ENCODE assay signal across 12 cellular contexts in the genomic region with DNA sequence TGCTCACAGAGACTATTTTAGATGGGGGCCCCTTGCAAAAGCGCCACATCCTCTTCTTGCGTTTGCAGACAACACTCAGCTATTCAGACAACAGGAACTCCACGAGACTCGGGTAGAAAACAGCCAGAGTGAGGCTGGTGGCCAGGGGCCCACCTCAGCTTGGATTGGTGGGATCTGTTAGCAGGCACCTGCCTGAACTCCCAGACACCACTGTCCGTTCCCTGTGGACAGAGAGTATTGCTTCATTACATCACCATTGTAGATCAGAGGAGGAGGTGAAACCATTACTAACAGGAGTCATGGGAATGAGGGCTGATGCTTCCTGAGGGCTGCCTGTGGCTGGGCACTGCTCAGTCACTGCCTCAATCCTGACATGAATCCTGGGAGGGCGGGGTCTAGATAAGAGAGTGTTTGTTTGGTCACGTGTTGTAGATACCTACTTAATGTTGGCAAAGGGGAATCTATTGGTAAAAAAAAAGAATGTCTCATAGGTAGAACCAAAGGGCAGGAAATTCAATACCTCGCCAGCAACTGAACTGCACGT. TPM values are rescaled to one million over a fixed set of nuclear protein-coding genes. Genes with fewer than 3 reads are reported as not detected.
A peak's percentile ranks its signal among the peaks of the same experiment; 100 is the strongest.
DNase-seq lines count a peak whose midpoint lies in the region; ATAC-seq, FAIRE-seq and TF ChIP-seq lines count a peak whose summit lies in the region.
"Had no signal": no experiment of that assay in that cellular context is flagged by ENCODE, and none has a peak within 500 bp of the region (broad histone marks: within the 10 kb centered on the region; RNA-seq: fewer than 3 reads in every experiment).

No MANE protein-coding gene starts in this region.

- H3K36me3 Mint-ChIP-seq in CD8-positive, alpha-beta T cell, result peaks cover under 1% of the 10 kb centered on the region
- H3K36me3 Mint-ChIP-seq in activated naive CD8-positive, alpha-beta T cell treated with anti-CD3 and anti-CD28 coated beads for 36 hours, result no peaks in the 10 kb centered on the region
- H3K36me3 Mint-ChIP-seq: brain had no signal

- no peak overlapping the region for H3K4me3 ChIP-seq in CD8-positive, alpha-beta T cell (ENCODE audit: low read depth, low read length)
- no peak overlapping the region for H3K4me3 ChIP-seq in NB4 (ENCODE audit: low read depth, low read length)

- FAIRE-seq in H54 (lab: Jason Lieb, UNC), result no peak
- FAIRE-seq: TTC549 had no signal

- H3K27ac ChIP-seq in CD8-positive, alpha-beta T cell (ENCODE audit: low read depth, low read length), result peak overlapping the region; percentile 3

- H3K27ac Mint-ChIP-seq in CD8-positive, alpha-beta T cell, result peak overlapping the region; percentile 99
- H3K27ac Mint-ChIP-seq in activated naive CD8-positive, alpha-beta T cell treated with anti-CD3 and anti-CD28 coated beads for 36 hours, result peak overlapping the region; percentile 74
- H3K27ac Mint-ChIP-seq: brain had no signal

- no peaks in the 10 kb centered on the region for H3K36me3 ChIP-seq in CD8-positive, alpha-beta T cell (ENCODE audit: insufficient read depth, low read length)

- DNase-seq in CD8-positive, alpha-beta T cell, result peak in 5 of 7 experiments; percentile 19 to 76 (median 39)
- DNase-seq in NB4 (ENCODE audit: low read depth) (peak; percentile 50), medulla oblongata (ENCODE audit: extremely low spot score) (peak; percentile 66), H54 (ENCODE audit: insufficient read length, low spot score) (no peak), HuH-7 (ENCODE audit: low spot score) (no peak), NCI-H510A (lab: John Stamatoyannopoulos, UW) (no peak)
- no peak for DNase-seq in activated naive CD8-positive, alpha-beta T cell treated with anti-CD3 and anti-CD28 coated beads for 36 hours
- DNase-seq: DND-41, NCI-H526 had no signal

- POLR2A ChIA-PET in CD8-positive, alpha-beta T cell (lab: Charles Lee), result interaction anchor here (0.7 to 2.9 kb wide), 6 partner anchors 13 to 619 kb away, joined by 3 to 12 read pairs (median 6); partner anchors contain the start of gene NUP214

- H3K4me1 Mint-ChIP-seq in CD8-positive, alpha-beta T cell (ENCODE audit: low read depth), result peaks cover 36% of the 10 kb centered on the region
- H3K4me1 Mint-ChIP-seq in activated naive CD8-positive, alpha-beta T cell treated with anti-CD3 and anti-CD28 coated beads for 36 hours, result peaks cover 32% of the 10 kb centered on the region
- H3K4me1 Mint-ChIP-seq: brain had no signal

- CTCF ChIA-PET in CD8-positive, alpha-beta T cell (lab: Charles Lee), result interaction anchor here (0.6 to 9.3 kb wide), 15 partner anchors 12 to 566 kb away, joined by 3 to 151 read pairs (median 4); no protein-coding TSS in a partner anchor

- H3K27me3 Mint-ChIP-seq in CD8-positive, alpha-beta T cell (ENCODE audit: low read depth), result no peaks in the 10 kb centered on the region
- H3K27me3 Mint-ChIP-seq in activated naive CD8-positive, alpha-beta T cell treated with anti-CD3 and anti-CD28 coated beads for 36 hours, result no peaks in the 10 kb centered on the region

- no peaks in the 10 kb centered on the region for H3K9me3 ChIP-seq in CD8-positive, alpha-beta T cell (ENCODE audit: low read length)

- H3K4me1 ChIP-seq in CD8-positive, alpha-beta T cell (ENCODE audit: insufficient read depth, low read length), result peaks cover 27% of the 10 kb centered on the region

- H3K9me3 Mint-ChIP-seq in CD8-positive, alpha-beta T cell, result no peaks in the 10 kb centered on the region
- no peaks in the 10 kb centered on the region for H3K9me3 Mint-ChIP-seq in activated naive CD8-positive, alpha-beta T cell treated with anti-CD3 and anti-CD28 coated beads for 36 hours

- no peak for TF ChIP-seq POLR2A in NB4 (IDR thresholded peaks at IDR 0.05; ENCODE audit: extremely low read depth, insufficient read length)
- no peak for TF ChIP-seq POLR2A in H54 (IDR thresholded peaks at IDR 0.05; ENCODE audit: low read depth, low read length)

- peak; percentile 48 for ATAC-seq in CD8-positive, alpha-beta T cell
- ATAC-seq in GM18907 (IDR thresholded peaks at IDR 0.05; ENCODE audit: unreplicated experiment), result no peak

- H3K27me3 ChIP-seq in CD8-positive, alpha-beta T cell (ENCODE audit: insufficient read depth, low read length), result no peaks in the 10 kb centered on the region

- TF ChIP-seq CTCF in CD8-positive, alpha-beta T cell (IDR thresholded peaks at IDR 0.05), result no peak
- TF ChIP-seq CTCF in NB4 (IDR thresholded peaks at IDR 0.05; ENCODE audit: low read depth, low read length), result no peak

- intact Hi-C loops in CD8-positive, alpha-beta T cell (cut with DNase I, micrococcal nuclease), result loop anchor here in 1 of 2 experiments (5.0 kb wide), 2 partner anchors 212 to 242 kb away; partner anchors contain the start of genes POMT1 and UCK1

- H3K4me3 Mint-ChIP-seq in CD8-positive, alpha-beta T cell, result peak overlapping the region; percentile 67
- H3K4me3 Mint-ChIP-seq in activated naive CD8-positive, alpha-beta T cell treated with anti-CD3 and anti-CD28 coated beads for 36 hours, result no peak overlapping the region

RNA-seq across cellular contexts. Expression of gene RAPGEF1, which starts 4.4 kb away (rescaled TPM):
- 100 to 1,000 TPM; 127 to 130 TPM for total RNA-seq in CD8-positive, alpha-beta T cell
- total RNA-seq in activated naive CD8-positive, alpha-beta T cell treated with anti-CD3 and anti-CD28 coated beads for 36 hours, result 10 to 100 TPM; 82.3 to 89.0 TPM

Comparison
In these comparisons a context has a peak if more than half of its experiments do, and no peak if none do; other contexts are left out.
1. DNase-seq: peak in CD8-positive, alpha-beta T cell (5 of 7), NB4 (single experiment) and medulla oblongata (single experiment); none in activated naive CD8-positive, alpha-beta T cell treated with anti-CD3 and anti-CD28 coated beads for 36 hours (single experiment), H54 (single experiment), HuH-7 (single experiment) and NCI-H510A (single experiment).